In the genomic region with DNA sequence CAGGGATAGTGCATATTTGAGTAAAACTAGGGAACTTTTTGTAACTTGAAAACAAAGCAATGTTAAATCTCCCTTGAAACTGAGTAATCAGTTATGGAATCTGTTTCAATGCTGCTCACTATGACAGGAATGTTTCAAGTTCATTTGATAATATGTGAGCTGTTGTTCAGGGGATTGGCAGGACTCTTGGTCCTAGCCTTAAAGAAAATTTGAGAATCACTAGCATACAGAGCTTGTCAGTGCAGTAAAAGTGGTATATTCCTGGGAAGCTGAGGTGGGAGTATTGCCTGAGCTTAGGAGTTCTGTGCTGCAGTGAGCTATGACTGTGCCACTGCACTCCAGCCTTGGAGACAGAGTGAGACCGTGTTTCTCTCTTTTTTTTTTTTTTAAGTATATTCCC, we compare ENCODE assay signal across 23 cellular contexts. TPM values are rescaled to one million over a fixed set of nuclear protein-coding genes. Genes with fewer than 3 reads are reported as not detected.
DNase-seq lines count a peak whose midpoint lies in the region; ATAC-seq and TF ChIP-seq lines count a peak whose summit lies in the region.
"Had no signal": no experiment of that assay in that cellular context is flagged by ENCODE, and none has a peak within 500 bp of the region (broad histone marks: within the 10 kb centered on the region; RNA-seq: fewer than 3 reads in every experiment).

No MANE protein-coding gene starts in this region.

- peaks cover 50% of the 10 kb centered on the region for H3K4me1 Mint-ChIP-seq in neural progenitor cell
- H3K4me1 Mint-ChIP-seq: activated naive CD8-positive, alpha-beta T cell treated with anti-CD3 and anti-CD28 coated beads, Interleukin-2, amount 50 U/mL, for 24 hours had no signal

- TF ChIP-seq RAD21 in SK-N-SH (IDR thresholded peaks at IDR 0.05; ENCODE audit: low read length) = no peak

- H3K79me2 ChIP-seq in SK-N-SH (ENCODE audit: insufficient read depth) (no peaks in the 10 kb centered on the region), neural progenitor cell (ENCODE audit: low read depth) (no peaks in the 10 kb centered on the region)

- no peak for TF ChIP-seq EP300 in SK-N-SH (IDR thresholded peaks at IDR 0.05; ENCODE audit: borderline replicate concordance in 1 of 2, low read depth in 1 of 2, low read length in 1 of 2)

- peak overlapping the region; percentile 88 for H3K27ac Mint-ChIP-seq in neural progenitor cell
- H3K27ac Mint-ChIP-seq: activated CD8-positive, alpha-beta memory T cell treated with anti-CD3 and anti-CD28 coated beads, Interleukin-2, amount 10 ng/mL, durations not matched to agents 7 days and 5 days; activated naive CD8-positive, alpha-beta T cell treated with anti-CD3 and anti-CD28 coated beads, Interleukin-2, amount 50 U/mL, for 24 hours; activated T-helper 2 cell treated with anti-CD3 and anti-CD28 coated beads, Interferon-gamma antibody, Interleukin-2, Interleukin-4, amounts not matched to agents 10 μg/mL and 5 μg/mL and 100 μg/mL, durations not matched to agents 14 hours and 24 hours and 36 hours had no signal

- DNase-seq in SK-N-SH (no peak), fibroblast of gingiva (ENCODE audit: low read depth) (peak; percentile 43), neural progenitor cell (ENCODE audit: low spot score) (no peak), hippocampal formation (lab: John Stamatoyannopoulos, UW) (no peak), NCI-H748 (lab: John Stamatoyannopoulos, UW; ENCODE audit: unreplicated experiment) (no peak)
- no peak for DNase-seq in activated naive CD4-positive, alpha-beta T cell treated with anti-CD3 and anti-CD28 coated beads, Interleukin-2, amount 50 U/mL, for 16 hours
- DNase-seq: activated CD4-positive, alpha-beta T cell treated with anti-CD3 and anti-CD28 coated beads for 1 hour; activated CD8-positive, alpha-beta memory T cell treated with anti-CD3 and anti-CD28 coated beads, Interleukin-2, amount 10 ng/mL, durations not matched to agents 7 days and 5 days; activated naive CD8-positive, alpha-beta T cell treated with anti-CD3 and anti-CD28 coated beads, Interleukin-2, amount 50 U/mL, for 24 hours; Caco-2; cerebellar nuclear complex; foreskin keratinocyte; NCI-H1417 treated with DMSO at 0.1 percent for 48 hours; NCI-H2171; ovary; stimulated activated CD4-positive, alpha-beta T cell treated with anti-CD3 and anti-CD28 coated beads, Interleukin-4, amount 100 ng/mL, for 24 hours had no signal

- H3K4me3 ChIP-seq in BLaER1 treated with 17β-estradiol and CSF1 and Interleukin-3, amounts not matched to agents 10 nM and 100 nM = no peak overlapping the region
- no peak overlapping the region for H3K4me3 ChIP-seq in SK-N-SH (ENCODE audit: low read depth in 2 of 2, low read length in 1 of 2)
- no peak overlapping the region for H3K4me3 ChIP-seq in neural progenitor cell
- H3K4me3 ChIP-seq: ovary, SK-N-MC, skin epidermis had no signal

- CTCF ChIA-PET in SK-N-SH (lab: Yijun Ruan, JAX) = no interaction called here

- H3K27me3 ChIP-seq in BLaER1 treated with 17β-estradiol and CSF1 and Interleukin-3, amounts not matched to agents 10 nM and 100 nM = no peaks in the 10 kb centered on the region
- H3K27me3 ChIP-seq in SK-N-SH (ENCODE audit: insufficient read depth) = no peaks in the 10 kb centered on the region
- H3K27me3 ChIP-seq in neural progenitor cell = no peaks in the 10 kb centered on the region
- H3K27me3 ChIP-seq: foreskin keratinocyte, ovary had no signal

- H3K4me1 ChIP-seq in BLaER1 treated with 17β-estradiol and CSF1 and Interleukin-3, amounts not matched to agents 10 nM and 100 nM = peaks cover 16 to 61% (median 21%) of the 10 kb centered on the region in 10 experiments
- H3K4me1 ChIP-seq in SK-N-SH (ENCODE audit: control insufficient read depth in 1 of 2, insufficient read depth in 2 of 2, low read depth in 1 of 2, low read length in 1 of 2) (peaks cover 0 to 17% of the 10 kb centered on the region in 2 experiments; a peak in 2 of 4 replicates), neural progenitor cell (peaks cover 23% of the 10 kb centered on the region)
- H3K4me1 ChIP-seq: Caco-2 had no signal

- H3K36me3 Mint-ChIP-seq in neural progenitor cell = peaks cover 11% of the 10 kb centered on the region
- H3K36me3 Mint-ChIP-seq: activated CD8-positive, alpha-beta memory T cell treated with anti-CD3 and anti-CD28 coated beads, Interleukin-2, amount 10 ng/mL, durations not matched to agents 7 days and 5 days had no signal

- peaks cover 3% of the 10 kb centered on the region for H3K27me3 Mint-ChIP-seq in neural progenitor cell (ENCODE audit: insufficient read depth, low read depth)
- H3K27me3 Mint-ChIP-seq: activated naive CD8-positive, alpha-beta T cell treated with anti-CD3 and anti-CD28 coated beads, Interleukin-2, amount 50 U/mL, for 24 hours had no signal

- H3K9me3 ChIP-seq in BLaER1 treated with 17β-estradiol and CSF1 and Interleukin-3, amounts not matched to agents 10 nM and 100 nM (replicated peaks in 1 of 11) = no peaks in the 10 kb centered on the region
- H3K9me3 ChIP-seq in SK-N-SH = no peaks in the 10 kb centered on the region
- H3K9me3 ChIP-seq in neural progenitor cell (ENCODE audit: low read depth) = no peaks in the 10 kb centered on the region
- H3K9me3 ChIP-seq: Caco-2, ovary had no signal

- peak overlapping the region; percentile 19 for H3K4me3 Mint-ChIP-seq in neural progenitor cell
- H3K4me3 Mint-ChIP-seq: activated CD8-positive, alpha-beta memory T cell treated with anti-CD3 and anti-CD28 coated beads, Interleukin-2, amount 10 ng/mL, durations not matched to agents 7 days and 5 days; activated naive CD8-positive, alpha-beta T cell treated with anti-CD3 and anti-CD28 coated beads, Interleukin-2, amount 50 U/mL, for 24 hours had no signal

- no peak overlapping the region; a peak in 2 of 22 replicates for H3K9ac ChIP-seq in BLaER1 treated with 17β-estradiol and CSF1 and Interleukin-3, amounts not matched to agents 10 nM and 100 nM
- H3K9ac ChIP-seq in SK-N-SH (no peak overlapping the region; the same call in 1 of the 2 replicates), neural progenitor cell (no peak overlapping the region)

- TF ChIP-seq CTCF in SK-N-SH (IDR thresholded peaks at IDR 0.05) = no peak
- no peak for TF ChIP-seq CTCF in neural progenitor cell (IDR thresholded peaks at IDR 0.05)

- peaks cover 2% of the 10 kb centered on the region for H3K9me3 Mint-ChIP-seq in neural progenitor cell
- H3K9me3 Mint-ChIP-seq: activated naive CD8-positive, alpha-beta T cell treated with anti-CD3 and anti-CD28 coated beads, Interleukin-2, amount 50 U/mL, for 24 hours; activated T-helper 2 cell treated with anti-CD3 and anti-CD28 coated beads, Interferon-gamma antibody, Interleukin-2, Interleukin-4, amounts not matched to agents 10 μg/mL and 5 μg/mL and 100 μg/mL, durations not matched to agents 14 hours and 24 hours and 36 hours had no signal

- POLR2A ChIA-PET in SK-N-SH (lab: Yijun Ruan, JAX) = no interaction called here

- H3F3A ChIP-seq in SK-N-SH (replicated peaks; ENCODE audit: insufficient read depth) = peaks cover 6% of the 10 kb centered on the region
- H3F3A ChIP-seq in neural progenitor cell (ENCODE audit: low read depth) = no peaks in the 10 kb centered on the region

- peak overlapping the region in 5 of 11 experiments; percentile 7 to 18 (median 10); a peak in 3 of 22 replicates for H3K27ac ChIP-seq in BLaER1 treated with 17β-estradiol and CSF1 and Interleukin-3, amounts not matched to agents 10 nM and 100 nM
- H3K27ac ChIP-seq in SK-N-SH (ENCODE audit: low read depth in 2 of 2, low read length in 1 of 2) (peak overlapping the region in 1 of 2 experiments; percentile 39; a peak in 3 of 4 replicates), neural progenitor cell (no peak overlapping the region)
- H3K27ac ChIP-seq: foreskin keratinocyte, ovary, SK-N-MC, skin epidermis had no signal

- H2AFZ ChIP-seq in SK-N-SH (ENCODE audit: low read depth) = no peak overlapping the region
- no peak overlapping the region for H2AFZ ChIP-seq in neural progenitor cell (replicated peaks)

- peak overlapping the region; percentile 50 to 72 (median 62); a peak in 21 of 22 replicates for H3K4me2 ChIP-seq in BLaER1 treated with 17β-estradiol and CSF1 and Interleukin-3, amounts not matched to agents 10 nM and 100 nM
- H3K4me2 ChIP-seq in SK-N-SH (peak overlapping the region; percentile 25), neural progenitor cell (no peak overlapping the region)

- H3K36me3 ChIP-seq in BLaER1 treated with 17β-estradiol and CSF1 and Interleukin-3, amounts not matched to agents 10 nM and 100 nM = peaks cover 0 to 30% (median 0%) of the 10 kb centered on the region in 11 experiments; a peak in 9 of 22 replicates
- H3K36me3 ChIP-seq in SK-N-SH (replicated peaks in 1 of 2; ENCODE audit: control insufficient read depth in 1 of 2, insufficient read depth in 2 of 2, low read length in 1 of 2) (peaks cover 15 to 21% of the 10 kb centered on the region in 2 experiments), neural progenitor cell (no peaks in the 10 kb centered on the region)

- H3K9me2 ChIP-seq in SK-N-SH = no peaks in the 10 kb centered on the region

- 100% methylated on average over 1 of the region's 1 CpG for WGBS in SK-N-SH (ENCODE audit: low lambda C conversion rate)

- no peak for ATAC-seq in HG02884 (IDR thresholded peaks at IDR 0.05; ENCODE audit: unreplicated experiment)
- ATAC-seq: activated CD8-positive, alpha-beta memory T cell treated with anti-CD3 and anti-CD28 coated beads, Interleukin-2, amount 10 ng/mL, durations not matched to agents 7 days and 5 days; activated naive CD8-positive, alpha-beta T cell treated with anti-CD3 and anti-CD28 coated beads, Interleukin-2, amount 50 U/mL, for 24 hours; foreskin keratinocyte; Panc1 had no signal

- peaks cover 0 to 18% (median 0%) of the 10 kb centered on the region in 11 experiments; a peak in 3 of 22 replicates for H4K20me1 ChIP-seq in BLaER1 treated with 17β-estradiol and CSF1 and Interleukin-3, amounts not matched to agents 10 nM and 100 nM
- no peaks in the 10 kb centered on the region for H4K20me1 ChIP-seq in SK-N-SH (ENCODE audit: insufficient read depth)
- H4K20me1 ChIP-seq in neural progenitor cell (ENCODE audit: low read depth) = no peaks in the 10 kb centered on the region

TF ChIP-seq in SK-N-SH, 30 proteins besides CTCF, POLR2A, EP300 and RAD21:
- TF ChIP-seq, protein P1, sequence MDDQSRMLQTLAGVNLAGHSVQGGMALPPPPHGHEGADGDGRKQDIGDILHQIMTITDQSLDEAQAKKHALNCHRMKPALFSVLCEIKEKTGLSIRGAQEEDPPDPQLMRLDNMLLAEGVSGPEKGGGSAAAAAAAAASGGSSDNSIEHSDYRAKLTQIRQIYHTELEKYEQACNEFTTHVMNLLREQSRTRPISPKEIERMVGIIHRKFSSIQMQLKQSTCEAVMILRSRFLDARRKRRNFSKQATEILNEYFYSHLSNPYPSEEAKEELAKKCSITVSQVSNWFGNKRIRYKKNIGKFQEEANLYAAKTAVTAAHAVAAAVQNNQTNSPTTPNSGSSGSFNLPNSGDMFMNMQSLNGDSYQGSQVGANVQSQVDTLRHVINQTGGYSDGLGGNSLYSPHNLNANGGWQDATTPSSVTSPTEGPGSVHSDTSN (IDR thresholded peaks at IDR 0.05) = peak; percentile 42; the same call in 1 of the 2 replicates
- TF ChIP-seq NFIC (IDR thresholded peaks at IDR 0.05; ENCODE audit: borderline replicate concordance) = no peak

RNA-seq across cellular contexts. Expression of a gene that starts 21.6 kb away (rescaled TPM):
- polyA plus RNA-seq in SK-N-SH (2012; rRNA removed) = 0.31 and 0.51 TPM in 2 replicates
- polyA plus RNA-seq in SK-N-SH (2012; cell fraction: cytosol; rRNA removed) = 0.39 and 0.71 TPM in 2 replicates
- 0.29 TPM in 1 of 2 replicates, not detected in the other for polyA plus RNA-seq in SK-N-SH (2012; cell fraction: nucleus; rRNA removed)
- total RNA-seq in neural progenitor cell (ENCODE audit: low replicate concordance) = 1.3 TPM in 1 of 2 replicates, not detected in the other
- total RNA-seq: Caco-2, G401 had no signal
